ENCODE assay signal across 2 cellular contexts in genomic region chr12:64757778-64758177, GRCh38.
TF ChIP-seq lines count a peak whose summit lies in the region.

No MANE protein-coding gene starts in this region.

TF ChIP-seq in A549, 52 proteins besides CTCF, POLR2A, EP300 and RAD21 (continued from another document):
- TF ChIP-seq REST (IDR thresholded peaks at IDR 0.05) (no peak), KDM5A (IDR thresholded peaks at IDR 0.05) (no peak), PBX3 (IDR thresholded peaks at IDR 0.05) (no peak), JUNB (IDR thresholded peaks at IDR 0.05) (no peak), USF2 (IDR thresholded peaks at IDR 0.05) (no peak), ESRRA (IDR thresholded peaks at IDR 0.05; ENCODE audit: borderline replicate concordance, low read length) (no peak), SMC3 (IDR thresholded peaks at IDR 0.05) (no peak), CHD2 (IDR thresholded peaks at IDR 0.05; ENCODE audit: low read length, partially characterized antibody) (no peak), HEYL (CRISPR knock-in tag; IDR thresholded peaks at IDR 0.05) (no peak), KDM1A (IDR thresholded peaks at IDR 0.05; ENCODE audit: low read depth) (no peak), TFCP2L1 (CRISPR knock-in tag; IDR thresholded peaks at IDR 0.05) (no peak), ZFP36 (IDR thresholded peaks at IDR 0.05; ENCODE audit: borderline replicate concordance, partially characterized antibody) (no peak), RNF2 (IDR thresholded peaks at IDR 0.05; ENCODE audit: borderline replicate concordance, low read depth) (no peak), ZSCAN20 (CRISPR knock-in tag; IDR thresholded peaks at IDR 0.05) (no peak), NR3C1 (IDR thresholded peaks at IDR 0.05) (no peak), EHF (CRISPR knock-in tag; IDR thresholded peaks at IDR 0.05) (no peak), MYC (IDR thresholded peaks at IDR 0.05; ENCODE audit: borderline replicate concordance, low read length) (no peak)

TF ChIP-seq in HCT116, 20 proteins besides CTCF, POLR2A, EP300 and RAD21 (continued from another document):
- TF ChIP-seq ELF1 (IDR thresholded peaks at IDR 0.05; ENCODE audit: borderline replicate concordance, low read depth) (no peak), TCF7L2 (IDR thresholded peaks at IDR 0.05; ENCODE audit: borderline replicate concordance, extremely low read depth, insufficient read depth, insufficient read length) (no peak), ATF3 (IDR thresholded peaks at IDR 0.05) (no peak), EZH2phosphoT487 (IDR thresholded peaks at IDR 0.05; ENCODE audit: borderline replicate concordance) (no peak), EZH2 (IDR thresholded peaks at IDR 0.05) (no peak), ZBTB33 (IDR thresholded peaks at IDR 0.05; ENCODE audit: extremely low read depth, insufficient replicate concordance, low read length) (no peak), JUND (IDR thresholded peaks at IDR 0.05) (no peak), ZNF274 (IDR thresholded peaks at IDR 0.05; ENCODE audit: low read depth, low read length) (no peak)
